Comparison of ENCODE assay signal across 22 cellular contexts in genomic region chrX:149314031-149314430, GRCh38.
DNase-seq lines count a peak whose midpoint lies in the region; ATAC-seq, FAIRE-seq and TF ChIP-seq lines count a peak whose summit lies in the region.
"Had no signal": no experiment of that assay in that cellular context is flagged by ENCODE, and none has a peak within 500 bp of the region (broad histone marks: within the 10 kb centered on the region; RNA-seq: fewer than 3 reads in every experiment).

No MANE protein-coding gene starts in this region.

- no peaks in the 10 kb centered on the region for H3K27me3 Mint-ChIP-seq in astrocyte (ENCODE audit: low read depth, unreplicated experiment)
- H3K27me3 Mint-ChIP-seq in glutamatergic neuron (ENCODE audit: unreplicated experiment) = peaks cover 2% of the 10 kb centered on the region

- H3K4me1 ChIP-seq in astrocyte (ENCODE audit: insufficient read depth, low read length) = no peaks in the 10 kb centered on the region
- H3K4me1 ChIP-seq: Caco-2 had no signal

- no peaks in the 10 kb centered on the region for H3K9me3 ChIP-seq in astrocyte (ENCODE audit: insufficient read depth, low read depth, low read length)
- H3K9me3 ChIP-seq: Caco-2, esophagus muscularis mucosa, mucosa of descending colon, ovary had no signal

- H3K36me3 ChIP-seq in astrocyte (ENCODE audit: insufficient read depth, low read length) = no peaks in the 10 kb centered on the region
- H3K36me3 ChIP-seq: esophagus muscularis mucosa, ovary had no signal

- H3K9ac ChIP-seq in astrocyte (ENCODE audit: low read length) = no peak overlapping the region

- peaks cover 3% of the 10 kb centered on the region for H3K36me3 Mint-ChIP-seq in astrocyte (ENCODE audit: low read depth, unreplicated experiment)
- no peaks in the 10 kb centered on the region for H3K36me3 Mint-ChIP-seq in glutamatergic neuron (ENCODE audit: unreplicated experiment)

- H3K9me3 Mint-ChIP-seq in astrocyte (ENCODE audit: unreplicated experiment) (no peaks in the 10 kb centered on the region), glutamatergic neuron (ENCODE audit: unreplicated experiment) (peaks cover 6% of the 10 kb centered on the region)

- peak overlapping the region; percentile 41 for H3K4me2 ChIP-seq in astrocyte (ENCODE audit: low read length)

- DNase-seq in AG09309 (ENCODE audit: low read depth) = peak; percentile 11
- peak; percentile 20 for DNase-seq in astrocyte (ENCODE audit: low read depth)
- peak; percentile 59 for DNase-seq in fibroblast of mammary gland (ENCODE audit: low read depth)
- peak; percentile 17 for DNase-seq in pons (ENCODE audit: low spot score)
- DNase-seq in posterior vena cava (ENCODE audit: low spot score) = no peak
- DNase-seq in dermis blood vessel endothelial cell = no peak
- DNase-seq in glutamatergic neuron = no peak
- DNase-seq: activated CD4-positive, CD25-positive, alpha-beta regulatory T cell; Caco-2; GDM1; GOT3; Karpas-422; left cardiac atrium; mucosa of descending colon; NCI-H1436 treated with DMSO at 0.1 percent for 48 hours; NCI-H510A; ovary; SIG-M5; stimulated activated naive CD4-positive, alpha-beta T cell treated with Interleukin-2 at 50 U/mL for 16 hours; T-helper 2 cell had no signal

- no peaks in the 10 kb centered on the region for H3K27me3 ChIP-seq in astrocyte (ENCODE audit: insufficient read depth, low read length)
- H3K27me3 ChIP-seq: esophagus muscularis mucosa, ovary had no signal

- no peak overlapping the region for H2AFZ ChIP-seq in astrocyte (ENCODE audit: low read depth, low read length)

- H3K4me3 ChIP-seq in AG09309 (ENCODE audit: control insufficient read depth, low read depth, low read length) = no peak overlapping the region
- no peak overlapping the region for H3K4me3 ChIP-seq in astrocyte (ENCODE audit: insufficient read depth, low read depth, low read length)
- no peak overlapping the region for H3K4me3 ChIP-seq in fibroblast of mammary gland (ENCODE audit: control insufficient read depth, low read depth, low read length)
- H3K4me3 ChIP-seq: esophagus muscularis mucosa, mucosa of descending colon, ovary had no signal

- intact Hi-C loops in posterior vena cava (cut with DNase I) = loop anchor here in 1 of 2 donors (1.0 kb wide), 1 partner anchor 39 kb away; no protein-coding TSS in a partner anchor

- H3K27ac Mint-ChIP-seq in astrocyte (ENCODE audit: unreplicated experiment) = peak overlapping the region; percentile 2
- H3K27ac Mint-ChIP-seq in glutamatergic neuron (ENCODE audit: unreplicated experiment) = no peak overlapping the region

- TF ChIP-seq CTCF in AG09309 (IDR thresholded peaks at IDR 0.05; ENCODE audit: control insufficient read depth, insufficient read depth, low read depth, low read length, missing control alignments) = no peak
- TF ChIP-seq CTCF in astrocyte (IDR thresholded peaks at IDR 0.05; ENCODE audit: insufficient read depth, low read depth, low read length) = no peak
- no peak for TF ChIP-seq CTCF in fibroblast of mammary gland (conservative IDR thresholded peaks at IDR 0.05; ENCODE audit: control insufficient read depth, insufficient read depth, low read depth, low read length)
- no peak for TF ChIP-seq CTCF in glutamatergic neuron (IDR thresholded peaks at IDR 0.05; ENCODE audit: partially characterized antibody, unreplicated experiment)

- H3K4me1 Mint-ChIP-seq in astrocyte (ENCODE audit: low read depth, unreplicated experiment) = peaks cover 2% of the 10 kb centered on the region
- H3K4me1 Mint-ChIP-seq in glutamatergic neuron (ENCODE audit: low read depth, unreplicated experiment) = no peaks in the 10 kb centered on the region

- H3K4me3 Mint-ChIP-seq in astrocyte (ENCODE audit: unreplicated experiment) (no peak overlapping the region), glutamatergic neuron (ENCODE audit: unreplicated experiment) (no peak overlapping the region)

- ATAC-seq in HG03460 (IDR thresholded peaks at IDR 0.05; ENCODE audit: unreplicated experiment) = no peak
- ATAC-seq: mucosa of descending colon had no signal

- FAIRE-seq in astrocyte (lab: Jason Lieb, UNC) = peak; percentile 76

- H3K79me2 ChIP-seq in astrocyte (ENCODE audit: insufficient read depth, low read length) = no peaks in the 10 kb centered on the region

- no peaks in the 10 kb centered on the region for H4K20me1 ChIP-seq in astrocyte (ENCODE audit: insufficient read depth, low read length)

- H3K27ac ChIP-seq in astrocyte (ENCODE audit: low read depth, low read length) = no peak overlapping the region
- H3K27ac ChIP-seq: ovary had no signal

Comparison
In these comparisons a context has a peak if more than half of its experiments do, and no peak if none do; other contexts are left out.
1. DNase-seq: peak in AG09309 (single experiment), astrocyte (single experiment), fibroblast of mammary gland (single experiment) and pons (single experiment); none in posterior vena cava (single experiment), dermis blood vessel endothelial cell (single experiment) and glutamatergic neuron (single experiment).